ENCODE assay signal across 1 cellular context in the genomic region with DNA sequence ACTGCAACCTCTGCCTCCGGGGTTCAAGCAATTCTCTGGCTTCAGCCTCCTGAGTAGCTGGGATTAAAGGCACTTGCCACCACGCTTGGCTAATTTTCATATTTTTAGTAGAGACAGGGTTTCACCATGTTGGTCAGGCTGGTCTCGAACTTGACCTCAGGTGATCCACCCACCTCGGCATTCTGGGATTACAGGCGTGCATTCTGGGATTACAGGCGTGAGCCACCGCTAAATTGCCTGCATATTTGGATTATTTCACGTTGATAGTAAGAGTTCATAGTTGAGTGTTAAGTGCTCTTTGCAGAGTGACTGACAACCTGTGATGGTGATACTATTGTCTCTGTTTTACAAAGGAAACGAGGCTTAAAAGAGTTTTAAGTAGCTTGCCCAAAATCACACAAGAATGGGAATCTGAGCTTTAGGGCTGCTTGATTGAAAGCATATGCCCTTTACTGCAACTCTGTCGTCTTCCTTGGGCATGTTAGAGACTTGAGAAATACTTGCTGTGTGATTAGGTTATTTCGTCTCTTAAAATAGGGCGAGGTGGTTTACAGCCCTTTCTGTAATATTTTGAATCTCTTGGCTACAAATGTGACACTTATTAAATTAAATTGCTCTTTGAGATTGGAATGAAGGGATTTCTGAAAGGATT.
A peak's percentile ranks its signal among the peaks of the same experiment; 100 is the strongest.
TF ChIP-seq lines count a peak whose summit lies in the region.

No MANE protein-coding gene starts in this region.

TF ChIP-seq in HepG2, 621 proteins besides CTCF, POLR2A, EP300 and RAD21:
- TF ChIP-seq, protein P1, sequence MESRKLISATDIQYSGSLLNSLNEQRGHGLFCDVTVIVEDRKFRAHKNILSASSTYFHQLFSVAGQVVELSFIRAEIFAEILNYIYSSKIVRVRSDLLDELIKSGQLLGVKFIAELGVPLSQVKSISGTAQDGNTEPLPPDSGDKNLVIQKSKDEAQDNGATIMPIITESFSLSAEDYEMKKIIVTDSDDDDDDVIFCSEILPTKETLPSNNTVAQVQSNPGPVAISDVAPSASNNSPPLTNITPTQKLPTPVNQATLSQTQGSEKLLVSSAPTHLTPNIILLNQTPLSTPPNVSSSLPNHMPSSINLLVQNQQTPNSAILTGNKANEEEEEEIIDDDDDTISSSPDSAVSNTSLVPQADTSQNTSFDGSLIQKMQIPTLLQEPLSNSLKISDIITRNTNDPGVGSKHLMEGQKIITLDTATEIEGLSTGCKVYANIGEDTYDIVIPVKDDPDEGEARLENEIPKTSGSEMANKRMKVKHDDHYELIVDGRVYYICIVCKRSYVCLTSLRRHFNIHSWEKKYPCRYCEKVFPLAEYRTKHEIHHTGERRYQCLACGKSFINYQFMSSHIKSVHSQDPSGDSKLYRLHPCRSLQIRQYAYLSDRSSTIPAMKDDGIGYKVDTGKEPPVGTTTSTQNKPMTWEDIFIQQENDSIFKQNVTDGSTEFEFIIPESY (CRISPR knock-in tag; IDR thresholded peaks at IDR 0.05): peak; percentile 39; the same call in 1 of the 2 replicates
- no peak for TF ChIP-seq PRMT3 (CRISPR knock-in tag; IDR thresholded peaks at IDR 0.05; ENCODE audit: borderline replicate concordance, low read depth)
